8 cellular contexts compared by ENCODE assay signal in the genomic region with DNA sequence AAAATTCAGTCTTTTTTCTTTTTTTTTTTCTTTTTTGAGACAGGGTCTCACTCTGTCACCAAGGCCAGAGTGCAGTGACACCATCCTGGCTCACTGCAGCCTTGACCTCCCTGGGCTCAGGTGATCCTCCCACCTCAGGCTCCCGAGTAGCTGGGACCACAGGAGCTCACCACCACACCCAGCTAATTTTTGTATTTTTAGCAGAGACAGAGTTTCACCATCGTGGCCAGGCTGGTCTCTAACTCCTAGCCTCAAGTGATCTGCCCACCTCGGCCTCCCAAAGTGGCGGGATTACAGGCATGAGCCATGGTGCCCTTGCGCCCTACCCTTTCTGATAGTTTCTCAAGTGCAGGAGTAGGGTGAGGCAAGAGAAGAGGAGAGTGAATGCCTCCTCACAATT.
DNase-seq lines count a peak whose midpoint lies in the region; ATAC-seq and TF ChIP-seq lines count a peak whose summit lies in the region.
"Not testable (repeated sequence)": the region's sequence is repeated elsewhere in the genome, so short reads cannot be mapped to it uniquely, and the experiment has no call there.

No MANE protein-coding gene starts in this region.

- not testable (repeated sequence) for H3K9me3 Mint-ChIP-seq in CD4-positive, CD25-positive, alpha-beta regulatory T cell; activated naive CD4-positive, alpha-beta T cell treated with anti-CD3 and anti-CD28 coated beads for 36 hours; stimulated activated effector memory CD8-positive, alpha-beta T cell treated with anti-CD3 and anti-CD28 coated beads, Interleukin-12 subunit alpha, Interleukin-12 subunit beta, amount 100 ng/mL, for 72 hours

- H3K27ac ChIP-seq in CD4-positive, CD25-positive, alpha-beta regulatory T cell (ENCODE audit: insufficient read depth, low read length, poor library complexity, severe bottlenecking) = peak overlapping the region; percentile 84
- peak overlapping the region; percentile 16 for H3K27ac ChIP-seq in left ventricle myocardium inferior (replicated peaks)

- not testable (repeated sequence) for H3K9me3 ChIP-seq in CD4-positive, CD25-positive, alpha-beta regulatory T cell (ENCODE audit: control insufficient read depth in 2 of 2, low read length in 2 of 2); left ventricle myocardium inferior (replicated peaks)

- H3K27me3 ChIP-seq in CD4-positive, CD25-positive, alpha-beta regulatory T cell (ENCODE audit: control insufficient read depth, insufficient read depth, low read length); left ventricle myocardium inferior (ENCODE audit: low read depth): not testable (repeated sequence)

- DNase-seq in CD4-positive, CD25-positive, alpha-beta regulatory T cell; activated naive CD4-positive, alpha-beta T cell treated with anti-CD3 and anti-CD28 coated beads for 36 hours; left ventricle myocardium inferior; stimulated activated effector memory CD8-positive, alpha-beta T cell treated with anti-CD3 and anti-CD28 coated beads, Interleukin-12 subunit alpha, Interleukin-12 subunit beta, amount 100 ng/mL, for 72 hours (ENCODE audit: low spot score in 2 of 2): not testable (repeated sequence)
- peak; percentile 27 for DNase-seq in MV-4-11 (lab: John Stamatoyannopoulos, UW)
- DNase-seq in activated CD4-positive, alpha-beta T cell treated with anti-CD3 and anti-CD28 coated beads for 48 hours = peak; percentile 25

- peaks cover 30% of the 10 kb centered on the region for H3K4me1 ChIP-seq in CD4-positive, CD25-positive, alpha-beta regulatory T cell (ENCODE audit: control insufficient read depth, insufficient read depth, low read length, poor library complexity, severe bottlenecking)
- not testable (repeated sequence) for H3K4me1 ChIP-seq in left ventricle myocardium inferior

- not testable (repeated sequence) for H3K27me3 Mint-ChIP-seq in CD4-positive, CD25-positive, alpha-beta regulatory T cell; activated naive CD4-positive, alpha-beta T cell treated with anti-CD3 and anti-CD28 coated beads for 36 hours (ENCODE audit: low read depth)

- H3K36me3 ChIP-seq in CD4-positive, CD25-positive, alpha-beta regulatory T cell (ENCODE audit: control insufficient read depth, insufficient read depth, low read length); left ventricle myocardium inferior: not testable (repeated sequence)

- peak overlapping the region in 3 of 4 donors; percentile 67 to 81 (median 71) for H3K4me3 Mint-ChIP-seq in CD4-positive, CD25-positive, alpha-beta regulatory T cell
- H3K4me3 Mint-ChIP-seq in activated naive CD4-positive, alpha-beta T cell treated with anti-CD3 and anti-CD28 coated beads for 36 hours = peak overlapping the region; percentile 47
- peak overlapping the region; percentile 39 for H3K4me3 Mint-ChIP-seq in stimulated activated effector memory CD8-positive, alpha-beta T cell treated with anti-CD3 and anti-CD28 coated beads, Interleukin-12 subunit alpha, Interleukin-12 subunit beta, amount 100 ng/mL, for 72 hours

- intact Hi-C loops in activated naive CD4-positive, alpha-beta T cell treated with anti-CD3 and anti-CD28 coated beads for 36 hours (cut with micrococcal nuclease) = loop anchor here (1.0 kb wide), 3 partner anchors 15 to 150 kb away; partner anchors contain the start of gene CAB39
- intact Hi-C loops in left ventricle myocardium inferior (cut with micrococcal nuclease) = not testable (repeated sequence)

- H3K4me1 Mint-ChIP-seq in CD4-positive, CD25-positive, alpha-beta regulatory T cell = peaks cover 8 to 44% (median 23%) of the 10 kb centered on the region in 4 donors
- H3K4me1 Mint-ChIP-seq in activated naive CD4-positive, alpha-beta T cell treated with anti-CD3 and anti-CD28 coated beads for 36 hours (ENCODE audit: low read depth) = peaks cover 33% of the 10 kb centered on the region
- H3K4me1 Mint-ChIP-seq in stimulated activated effector memory CD8-positive, alpha-beta T cell treated with anti-CD3 and anti-CD28 coated beads, Interleukin-12 subunit alpha, Interleukin-12 subunit beta, amount 100 ng/mL, for 72 hours = peaks cover 20% of the 10 kb centered on the region

- H3K27ac Mint-ChIP-seq in CD4-positive, CD25-positive, alpha-beta regulatory T cell = peak overlapping the region; percentile 90 to 98 (median 92)
- peak overlapping the region; percentile 96 for H3K27ac Mint-ChIP-seq in activated naive CD4-positive, alpha-beta T cell treated with anti-CD3 and anti-CD28 coated beads for 36 hours
- peak overlapping the region; percentile 92 for H3K27ac Mint-ChIP-seq in stimulated activated effector memory CD8-positive, alpha-beta T cell treated with anti-CD3 and anti-CD28 coated beads, Interleukin-12 subunit alpha, Interleukin-12 subunit beta, amount 100 ng/mL, for 72 hours

- not testable (repeated sequence) for TF ChIP-seq CTCF in left ventricle myocardium inferior (IDR thresholded peaks at IDR 0.05; ENCODE audit: borderline replicate concordance)

- CTCF ChIA-PET in activated naive CD4-positive, alpha-beta T cell treated with anti-CD3 and anti-CD28 coated beads for 36 hours (lab: Charles Lee) = interaction anchor here (0.6 to 2.3 kb wide), 9 partner anchors 12 to 154 kb away, joined by 3 to 17 read pairs (median 4); partner anchors contain the start of gene CAB39

- H3K4me3 ChIP-seq in CD4-positive, CD25-positive, alpha-beta regulatory T cell (ENCODE audit: low read depth, low read length) = peak overlapping the region; percentile 63
- not testable (repeated sequence) for H3K4me3 ChIP-seq in left ventricle myocardium inferior

- H3K36me3 Mint-ChIP-seq in CD4-positive, CD25-positive, alpha-beta regulatory T cell; activated naive CD4-positive, alpha-beta T cell treated with anti-CD3 and anti-CD28 coated beads for 36 hours (ENCODE audit: low read depth); stimulated activated effector memory CD8-positive, alpha-beta T cell treated with anti-CD3 and anti-CD28 coated beads, Interleukin-12 subunit alpha, Interleukin-12 subunit beta, amount 100 ng/mL, for 72 hours: not testable (repeated sequence)

- ATAC-seq in CD4-positive, CD25-positive, alpha-beta regulatory T cell (ENCODE audit: low read depth in 2 of 2); stimulated activated effector memory CD8-positive, alpha-beta T cell treated with anti-CD3 and anti-CD28 coated beads, Interleukin-12 subunit alpha, Interleukin-12 subunit beta, amount 100 ng/mL, for 72 hours: not testable (repeated sequence)
- ATAC-seq in GM19328 (IDR thresholded peaks at IDR 0.05; ENCODE audit: unreplicated experiment) (peak; percentile 27), HG02973 (IDR thresholded peaks at IDR 0.05; ENCODE audit: unreplicated experiment) (peak; percentile 2)
